14 cellular contexts compared by ENCODE assay signal in the genomic region with DNA sequence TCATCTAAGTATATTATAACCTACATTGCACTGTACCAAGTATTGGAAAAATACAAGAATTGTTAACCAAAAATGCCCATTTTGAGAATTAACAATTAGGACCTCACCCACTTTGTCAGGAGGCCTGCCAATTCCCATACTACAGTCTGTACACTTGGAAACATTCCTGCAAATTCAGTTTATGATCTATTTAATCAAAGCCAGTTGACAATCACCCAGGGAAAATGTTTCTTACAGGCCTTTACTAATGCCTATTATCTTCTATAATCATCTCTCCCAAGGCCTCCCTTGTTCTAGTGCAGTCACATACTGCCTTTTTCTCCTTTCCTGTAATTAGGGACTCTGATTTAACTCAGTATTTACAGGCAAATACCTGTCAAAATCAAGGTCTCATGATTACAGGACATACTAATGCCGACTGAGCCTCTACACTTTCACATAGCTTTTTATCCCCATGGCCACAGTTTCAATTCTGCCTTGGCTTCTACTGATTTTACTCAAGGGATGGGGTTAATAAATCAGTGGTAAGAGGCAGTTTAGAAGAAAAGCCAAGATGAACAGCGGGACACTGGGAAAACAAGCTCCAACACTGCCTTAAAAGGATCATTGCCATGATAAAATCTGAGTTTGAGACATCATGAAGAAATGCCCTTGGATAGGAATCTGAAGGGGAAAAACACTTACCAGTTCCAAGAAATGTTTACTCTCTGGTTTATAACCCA.
DNase-seq lines count a peak whose midpoint lies in the region; ATAC-seq and TF ChIP-seq lines count a peak whose summit lies in the region.
"Had no signal": no experiment of that assay in that cellular context is flagged by ENCODE, and none has a peak within 500 bp of the region (broad histone marks: within the 10 kb centered on the region; RNA-seq: fewer than 3 reads in every experiment).

No MANE protein-coding gene starts in this region.

- H3K9ac ChIP-seq in OCI-LY3 (ENCODE audit: low read length), result peak overlapping the region; percentile 2; the same call in 1 of the 2 replicates

- H4K20me1 ChIP-seq in OCI-LY3 (ENCODE audit: insufficient read depth, low read length), result no peaks in the 10 kb centered on the region

- peak overlapping the region; percentile 16 for H3K4me3 Mint-ChIP-seq in type B pancreatic cell

- intact Hi-C loops in left colon (cut with DNase I, micrococcal nuclease), result no loop called here

- no peaks in the 10 kb centered on the region for H3K27me3 Mint-ChIP-seq in type B pancreatic cell

- H3K36me3 Mint-ChIP-seq in type B pancreatic cell, result no peaks in the 10 kb centered on the region

- H3K27ac ChIP-seq in OCI-LY3 (ENCODE audit: low read length) (peak overlapping the region; percentile 4; the same call in 1 of the 2 replicates), gastroesophageal sphincter (no peak overlapping the region), brain microvascular endothelial cell (no peak overlapping the region)

- H3K4me1 Mint-ChIP-seq in type B pancreatic cell (ENCODE audit: unreplicated experiment), result peaks cover 24% of the 10 kb centered on the region

- DNase-seq in left colon (no peak), type B pancreatic cell (ENCODE audit: extremely low spot score, unreplicated experiment) (no peak), brain microvascular endothelial cell (no peak), GDM1 (lab: John Stamatoyannopoulos, UW) (no peak)
- DNase-seq: activated T-cell treated with anti-CD3 and anti-CD28 coated beads, Interleukin-2, amount 50 U/mL, for 1 hour; adrenal gland; cortex of kidney; esophagus squamous epithelium; NCI-H1417; posterior cingulate gyrus; T-helper 1 cell had no signal

- TF ChIP-seq CTCF in OCI-LY3 (IDR thresholded peaks at IDR 0.05; ENCODE audit: low read depth, low read length), result no peak
- no peak for TF ChIP-seq CTCF in type B pancreatic cell (conservative IDR thresholded peaks at IDR 0.05)
- TF ChIP-seq CTCF in gastroesophageal sphincter (IDR thresholded peaks at IDR 0.05), result no peak
- TF ChIP-seq CTCF in brain microvascular endothelial cell (IDR thresholded peaks at IDR 0.05; ENCODE audit: low read depth, low read length, missing control alignments), result no peak

- H3K4me2 ChIP-seq in OCI-LY3 (ENCODE audit: low read length), result peak overlapping the region; percentile 68

- TF ChIP-seq EP300 in gastroesophageal sphincter (IDR thresholded peaks at IDR 0.05), result no peak

- H3K36me3 ChIP-seq in OCI-LY3 (replicated peaks; ENCODE audit: low read depth, low read length), result no peaks in the 10 kb centered on the region
- no peaks in the 10 kb centered on the region for H3K36me3 ChIP-seq in gastroesophageal sphincter
- H3K36me3 ChIP-seq in brain microvascular endothelial cell (replicated peaks), result no peaks in the 10 kb centered on the region
- H3K36me3 ChIP-seq: adrenal gland had no signal

- H3K4me3 ChIP-seq in OCI-LY3 (ENCODE audit: low read length) (peak overlapping the region; percentile 44), gastroesophageal sphincter (no peak overlapping the region), brain microvascular endothelial cell (ENCODE audit: low read depth, low read length) (no peak overlapping the region)
- H3K4me3 ChIP-seq: adrenal gland, esophagus squamous epithelium had no signal

- H3K9me3 ChIP-seq in OCI-LY3 (ENCODE audit: insufficient read depth, low read length), result peaks cover 2% of the 10 kb centered on the region; the same call in 1 of the 2 replicates
- no peaks in the 10 kb centered on the region for H3K9me3 ChIP-seq in gastroesophageal sphincter
- H3K9me3 ChIP-seq: adrenal gland, esophagus squamous epithelium had no signal

- H3K79me2 ChIP-seq in OCI-LY3 (ENCODE audit: low read length), result no peaks in the 10 kb centered on the region

- 81 to 88% methylated on average over 2 of the region's 2 CpGs for WGBS in gastroesophageal sphincter (ENCODE audit: low coverage in 1 of 2), 2 donors

- H3K27ac Mint-ChIP-seq in type B pancreatic cell, result peak overlapping the region; percentile 40

- H3K4me1 ChIP-seq in OCI-LY3 (ENCODE audit: low read length), result peaks cover 40% of the 10 kb centered on the region
- peaks cover 0 to 6% (median 0%) of the 10 kb centered on the region in 3 donors for H3K4me1 ChIP-seq in gastroesophageal sphincter

- in situ Hi-C loops in brain microvascular endothelial cell (cut with HindIII; ENCODE audit: low pct_ligation_motif_present, low sequenced_read_pairs), result no loop called here

- H3K27me3 ChIP-seq in OCI-LY3 (ENCODE audit: low read depth, low read length) (no peaks in the 10 kb centered on the region), gastroesophageal sphincter (no peaks in the 10 kb centered on the region), brain microvascular endothelial cell (replicated peaks) (no peaks in the 10 kb centered on the region)
- H3K27me3 ChIP-seq: adrenal gland, esophagus squamous epithelium had no signal

- TF ChIP-seq POLR2A in gastroesophageal sphincter (IDR thresholded peaks at IDR 0.05), result no peak

- peak; percentile 49 for ATAC-seq in GM18858 (IDR thresholded peaks at IDR 0.05; ENCODE audit: unreplicated experiment)
- peak; percentile 43 for ATAC-seq in left colon
- no peak for ATAC-seq in gastroesophageal sphincter

- H3K9me3 Mint-ChIP-seq in type B pancreatic cell, result no peaks in the 10 kb centered on the region

- H2AFZ ChIP-seq in OCI-LY3 (ENCODE audit: low read depth, low read length), result no peak overlapping the region
